Comparison of ENCODE assay signal across 10 cellular contexts in genomic region chr9:28212979-28213378, GRCh38.
DNase-seq lines count a peak whose midpoint lies in the region; ATAC-seq and TF ChIP-seq lines count a peak whose summit lies in the region.
"Had no signal": no experiment of that assay in that cellular context is flagged by ENCODE, and none has a peak within 500 bp of the region (broad histone marks: within the 10 kb centered on the region; RNA-seq: fewer than 3 reads in every experiment).

No MANE protein-coding gene starts in this region.

- peak; percentile 12 to 56 for DNase-seq in cardiac muscle cell (ENCODE audit: low read depth in 1 of 2, low spot score in 1 of 2)
- no peak for DNase-seq in right atrium auricular region (ENCODE audit: low spot score)
- peak; percentile 25 for DNase-seq in NCI-H2196 (lab: John Stamatoyannopoulos, UW; ENCODE audit: unreplicated experiment)
- DNase-seq in epithelial cell of prostate (ENCODE audit: low read depth, low spot score), result peak; percentile 71
- no peak for DNase-seq in upper lobe of left lung
- DNase-seq in CD8-positive, alpha-beta memory T cell, result no peak
- DNase-seq in NCI-H1694 treated with DMSO at 0.1 percent for 48 hours (lab: John Stamatoyannopoulos, UW), result no peak
- DNase-seq in hippocampal formation (lab: John Stamatoyannopoulos, UW), result no peak
- DNase-seq: gastrocnemius medialis, NCI-H1930 had no signal

- no peaks in the 10 kb centered on the region for H3K27me3 ChIP-seq in cardiac muscle cell
- H3K27me3 ChIP-seq in right atrium auricular region, result no peaks in the 10 kb centered on the region
- H3K27me3 ChIP-seq in upper lobe of left lung, result no peaks in the 10 kb centered on the region
- H3K27me3 ChIP-seq in CD8-positive, alpha-beta memory T cell (ENCODE audit: insufficient read depth, low read length, poor library complexity, severe bottlenecking), result no peaks in the 10 kb centered on the region
- H3K27me3 ChIP-seq: gastrocnemius medialis had no signal

- no peaks in the 10 kb centered on the region for H3K4me1 Mint-ChIP-seq in CD8-positive, alpha-beta memory T cell

- H3K36me3 ChIP-seq in cardiac muscle cell (no peaks in the 10 kb centered on the region), right atrium auricular region (no peaks in the 10 kb centered on the region), upper lobe of left lung (no peaks in the 10 kb centered on the region)
- no peaks in the 10 kb centered on the region for H3K36me3 ChIP-seq in CD8-positive, alpha-beta memory T cell (ENCODE audit: insufficient read depth, low read length)
- H3K36me3 ChIP-seq: gastrocnemius medialis had no signal

- TF ChIP-seq CTCF in cardiac muscle cell (IDR thresholded peaks at IDR 0.05; ENCODE audit: low read depth, low read length) (no peak), right atrium auricular region (IDR thresholded peaks at IDR 0.05) (no peak), upper lobe of left lung (IDR thresholded peaks at IDR 0.05) (no peak)

- no peaks in the 10 kb centered on the region for H3K4me1 ChIP-seq in cardiac muscle cell (ENCODE audit: low read depth)
- no peaks in the 10 kb centered on the region for H3K4me1 ChIP-seq in right atrium auricular region
- peaks cover 0 to 5% (median 4%) of the 10 kb centered on the region in 4 donors for H3K4me1 ChIP-seq in upper lobe of left lung
- no peaks in the 10 kb centered on the region for H3K4me1 ChIP-seq in CD8-positive, alpha-beta memory T cell (ENCODE audit: insufficient read depth, low read length)
- H3K4me1 ChIP-seq: gastrocnemius medialis had no signal

- no peak overlapping the region for H3K27ac Mint-ChIP-seq in CD8-positive, alpha-beta memory T cell

- CTCF ChIA-PET in CD8-positive, alpha-beta memory T cell (lab: Charles Lee), result no interaction called here

- peaks cover 0 to 20% (median 3%) of the 10 kb centered on the region in 5 donors for H3K9me3 Mint-ChIP-seq in CD8-positive, alpha-beta memory T cell

- H3K27ac ChIP-seq in cardiac muscle cell (no peak overlapping the region), right atrium auricular region (no peak overlapping the region), epithelial cell of prostate (no peak overlapping the region), upper lobe of left lung (no peak overlapping the region)
- H3K27ac ChIP-seq in CD8-positive, alpha-beta memory T cell (ENCODE audit: low read depth, low read length), result no peak overlapping the region
- H3K27ac ChIP-seq: gastrocnemius medialis had no signal

- TF ChIP-seq EP300 in upper lobe of left lung (IDR thresholded peaks at IDR 0.05), result peak in 1 of 4 donors; percentile 31

- H3K4me3 Mint-ChIP-seq in CD8-positive, alpha-beta memory T cell, result no peak overlapping the region

- no peaks in the 10 kb centered on the region for H3K36me3 Mint-ChIP-seq in CD8-positive, alpha-beta memory T cell

- POLR2A ChIA-PET in CD8-positive, alpha-beta memory T cell (lab: Charles Lee), result no interaction called here

- H3K9me3 ChIP-seq in cardiac muscle cell (ENCODE audit: low read depth), result no peaks in the 10 kb centered on the region
- no peaks in the 10 kb centered on the region for H3K9me3 ChIP-seq in right atrium auricular region
- H3K9me3 ChIP-seq in upper lobe of left lung, result no peaks in the 10 kb centered on the region
- H3K9me3 ChIP-seq in CD8-positive, alpha-beta memory T cell (ENCODE audit: low read length), result no peaks in the 10 kb centered on the region
- H3K9me3 ChIP-seq: gastrocnemius medialis had no signal

- H3K27me3 Mint-ChIP-seq in CD8-positive, alpha-beta memory T cell, result no peaks in the 10 kb centered on the region

- no peak overlapping the region for H3K4me3 ChIP-seq in cardiac muscle cell
- H3K4me3 ChIP-seq in right atrium auricular region, result no peak overlapping the region
- no peak overlapping the region for H3K4me3 ChIP-seq in upper lobe of left lung
- no peak overlapping the region for H3K4me3 ChIP-seq in CD8-positive, alpha-beta memory T cell (ENCODE audit: low read length)
- H3K4me3 ChIP-seq: gastrocnemius medialis had no signal

- TF ChIP-seq POLR2A in upper lobe of left lung (IDR thresholded peaks at IDR 0.05), result no peak

- ATAC-seq in upper lobe of left lung (ENCODE audit: low FRiP score in 2 of 2), result peak; percentile 47 to 77
- ATAC-seq: gastrocnemius medialis had no signal

Comparison
In these comparisons a context has a peak if more than half of its experiments do, and no peak if none do; other contexts are left out.
1. DNase-seq: peak in cardiac muscle cell (2 of 2), NCI-H2196 (single experiment) and epithelial cell of prostate (single experiment); none in right atrium auricular region (single experiment), upper lobe of left lung (0 of 2), CD8-positive, alpha-beta memory T cell (0 of 5), NCI-H1694 treated with DMSO at 0.1 percent for 48 hours (single experiment) and hippocampal formation (0 of 2).